In the genomic region with DNA sequence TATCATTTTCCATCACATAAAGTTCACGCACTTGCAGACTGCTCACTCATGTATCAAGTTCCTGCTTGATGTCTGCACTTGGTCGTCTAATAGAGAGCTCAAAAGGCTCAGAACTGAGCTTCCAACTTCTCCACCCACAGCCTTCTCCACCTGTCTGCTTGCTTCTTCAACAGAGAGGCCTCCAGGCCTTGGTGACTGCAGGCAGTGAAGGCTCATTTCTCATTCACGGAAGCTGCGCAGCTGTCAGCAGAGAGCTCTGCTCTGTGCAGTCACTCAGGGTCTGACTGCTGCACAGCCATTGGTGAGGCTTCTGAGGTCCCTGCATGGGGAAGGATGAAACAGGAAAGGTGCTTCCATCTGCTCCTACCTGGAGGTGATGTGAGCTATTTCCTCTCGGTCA, we compare ENCODE assay signal across 24 cellular contexts.
DNase-seq lines count a peak whose midpoint lies in the region; ATAC-seq and TF ChIP-seq lines count a peak whose summit lies in the region.
"Had no signal": no experiment of that assay in that cellular context is flagged by ENCODE, and none has a peak within 500 bp of the region (broad histone marks: within the 10 kb centered on the region; RNA-seq: fewer than 3 reads in every experiment).

No MANE protein-coding gene starts in this region.

- no peaks in the 10 kb centered on the region for H3K9me3 ChIP-seq in esophagus muscularis mucosa
- H3K9me3 ChIP-seq: heart right ventricle, upper lobe of left lung had no signal

- ATAC-seq in GM19351 (IDR thresholded peaks at IDR 0.05; ENCODE audit: unreplicated experiment) (peak; percentile 59), HG03432 (IDR thresholded peaks at IDR 0.05; ENCODE audit: unreplicated experiment) (peak; percentile 42)
- ATAC-seq in stimulated activated naive B cell treated with anti-CD40 and anti-IgM and Interleukin-4, amounts not matched to agents 10 μg/mL and 1 μg/mL and 100 μg/mL, for 72 hours (replicated peaks) = peak; percentile 31 to 83
- ATAC-seq: activated CD4-positive, alpha-beta T cell treated with anti-CD3 and anti-CD28 coated beads for 36 hours; activated T-helper 17 cell treated with anti-CD3 and anti-CD28 coated beads, Interleukin-2, amount 50 U/mL, for 72 hours; heart right ventricle had no signal

- intact Hi-C loops in esophagus muscularis mucosa (cut with DNase I) = no loop called here

- DNase-seq in esophagus muscularis mucosa (ENCODE audit: extremely low spot score) (peak; percentile 57), GF-D8 (lab: John Stamatoyannopoulos, UW) (no peak), coronary artery (ENCODE audit: low spot score) (no peak), activated gamma-delta T cell (lab: John Stamatoyannopoulos, UW) (no peak)
- no peak for DNase-seq in stimulated activated naive B cell treated with anti-CD40 and anti-IgM and Interleukin-4, amounts not matched to agents 10 μg/mL and 1 μg/mL and 100 μg/mL, for 72 hours
- DNase-seq: activated CD4-positive, alpha-beta T cell treated with anti-CD3 and anti-CD28 coated beads for 36 hours; amniotic stem cell; CD4-positive, CD25-positive, alpha-beta regulatory T cell; dorsolateral prefrontal cortex; foreskin melanocyte; heart right ventricle; NCI-H1048; NCI-H446 treated with DMSO at 0.1 percent for 48 hours; NCI-H82; SHP77 treated with DMSO at 0.1 percent for 48 hours; stimulated activated CD4-positive, alpha-beta T cell treated with anti-CD3 and anti-CD28 coated beads, Interleukin-4, amount 100 ng/mL, for 4 hours; upper lobe of left lung had no signal

- TF ChIP-seq POLR2A in esophagus muscularis mucosa (IDR thresholded peaks at IDR 0.05; ENCODE audit: low read depth) = no peak

- no peaks in the 10 kb centered on the region for H3K36me3 ChIP-seq in esophagus muscularis mucosa
- H3K36me3 ChIP-seq: heart right ventricle, upper lobe of left lung had no signal

- H3K27ac ChIP-seq in esophagus muscularis mucosa (replicated peaks in 1 of 4) = no peak overlapping the region
- no peak overlapping the region for H3K27ac ChIP-seq in coronary artery
- H3K27ac ChIP-seq: dorsolateral prefrontal cortex, heart right ventricle, upper lobe of left lung had no signal

- no peak overlapping the region for H3K4me3 Mint-ChIP-seq in stimulated activated naive B cell treated with anti-CD40 and anti-IgM and Interleukin-4, amounts not matched to agents 10 μg/mL and 1 μg/mL and 100 μg/mL, for 72 hours
- H3K4me3 Mint-ChIP-seq: activated CD4-positive, alpha-beta T cell treated with anti-CD3 and anti-CD28 coated beads for 36 hours; activated naive CD4-positive, alpha-beta T cell treated with anti-CD3 and anti-CD28 coated beads, Interleukin-2, amount 50 U/mL, for 24 hours; activated T-helper 17 cell treated with anti-CD3 and anti-CD28 coated beads, Interleukin-2, amount 50 U/mL, for 72 hours; brain; CD4-positive, CD25-positive, alpha-beta regulatory T cell; mesothelial cell of epicardium; T-helper 2 cell treated with Interferon-gamma antibody and Interleukin-4, amounts not matched to agents 5 μg/mL and 100 μg/mL, for 36 hours had no signal

- H3K4me1 Mint-ChIP-seq in stimulated activated naive B cell treated with anti-CD40 and anti-IgM and Interleukin-4, amounts not matched to agents 10 μg/mL and 1 μg/mL and 100 μg/mL, for 72 hours = peaks cover 20 to 52% of the 10 kb centered on the region in 2 donors
- H3K4me1 Mint-ChIP-seq: activated CD4-positive, alpha-beta T cell treated with anti-CD3 and anti-CD28 coated beads for 36 hours; activated naive CD4-positive, alpha-beta T cell treated with anti-CD3 and anti-CD28 coated beads, Interleukin-2, amount 50 U/mL, for 24 hours; activated T-helper 17 cell treated with anti-CD3 and anti-CD28 coated beads, Interleukin-2, amount 50 U/mL, for 72 hours; mesothelial cell of epicardium had no signal

- TF ChIP-seq CTCF in esophagus muscularis mucosa (IDR thresholded peaks at IDR 0.05) (no peak), coronary artery (IDR thresholded peaks at IDR 0.05) (no peak)

- no peak for TF ChIP-seq EP300 in esophagus muscularis mucosa (IDR thresholded peaks at IDR 0.05)

- no peak overlapping the region for H3K27ac Mint-ChIP-seq in stimulated activated naive B cell treated with anti-CD40 and anti-IgM and Interleukin-4, amounts not matched to agents 10 μg/mL and 1 μg/mL and 100 μg/mL, for 72 hours
- H3K27ac Mint-ChIP-seq: activated CD4-positive, alpha-beta T cell treated with anti-CD3 and anti-CD28 coated beads for 36 hours; activated naive CD4-positive, alpha-beta T cell treated with anti-CD3 and anti-CD28 coated beads, Interleukin-2, amount 50 U/mL, for 24 hours; activated T-helper 17 cell treated with anti-CD3 and anti-CD28 coated beads, Interleukin-2, amount 50 U/mL, for 72 hours; CD4-positive, CD25-positive, alpha-beta regulatory T cell; mesothelial cell of epicardium; T-helper 2 cell treated with Interferon-gamma antibody and Interleukin-4, amounts not matched to agents 5 μg/mL and 100 μg/mL, for 36 hours had no signal

- H3K4me3 ChIP-seq in esophagus muscularis mucosa (no peak overlapping the region), coronary artery (no peak overlapping the region)
- H3K4me3 ChIP-seq: dorsolateral prefrontal cortex, heart right ventricle, upper lobe of left lung had no signal

- H3K27me3 Mint-ChIP-seq in stimulated activated naive B cell treated with anti-CD40 and anti-IgM and Interleukin-4, amounts not matched to agents 10 μg/mL and 1 μg/mL and 100 μg/mL, for 72 hours = peaks cover 14 to 24% of the 10 kb centered on the region in 2 donors

- H3K36me3 Mint-ChIP-seq in stimulated activated naive B cell treated with anti-CD40 and anti-IgM and Interleukin-4, amounts not matched to agents 10 μg/mL and 1 μg/mL and 100 μg/mL, for 72 hours = no peaks in the 10 kb centered on the region
- H3K36me3 Mint-ChIP-seq: activated naive CD4-positive, alpha-beta T cell treated with anti-CD3 and anti-CD28 coated beads, Interleukin-2, amount 50 U/mL, for 24 hours; brain; CD4-positive, CD25-positive, alpha-beta regulatory T cell; mesothelial cell of epicardium had no signal

- no peaks in the 10 kb centered on the region for H3K9me3 Mint-ChIP-seq in stimulated activated naive B cell treated with anti-CD40 and anti-IgM and Interleukin-4, amounts not matched to agents 10 μg/mL and 1 μg/mL and 100 μg/mL, for 72 hours
- H3K9me3 Mint-ChIP-seq: activated naive CD4-positive, alpha-beta T cell treated with anti-CD3 and anti-CD28 coated beads, Interleukin-2, amount 50 U/mL, for 24 hours; activated T-helper 17 cell treated with anti-CD3 and anti-CD28 coated beads, Interleukin-2, amount 50 U/mL, for 72 hours; brain; CD4-positive, CD25-positive, alpha-beta regulatory T cell; mesothelial cell of epicardium; T-helper 2 cell treated with Interferon-gamma antibody and Interleukin-4, amounts not matched to agents 5 μg/mL and 100 μg/mL, for 36 hours had no signal

- WGBS in esophagus muscularis mucosa = 79% methylated on average over 5 of the region's 5 CpGs

- peaks cover 0 to 39% (median 0%) of the 10 kb centered on the region in 4 donors for H3K27me3 ChIP-seq in esophagus muscularis mucosa
- H3K27me3 ChIP-seq: upper lobe of left lung had no signal

- peaks cover 0 to 8% (median 3%) of the 10 kb centered on the region in 4 donors for H3K4me1 ChIP-seq in esophagus muscularis mucosa
- H3K4me1 ChIP-seq: heart right ventricle, upper lobe of left lung had no signal
